ENCODE assay signal across 27 cellular contexts in the genomic region with DNA sequence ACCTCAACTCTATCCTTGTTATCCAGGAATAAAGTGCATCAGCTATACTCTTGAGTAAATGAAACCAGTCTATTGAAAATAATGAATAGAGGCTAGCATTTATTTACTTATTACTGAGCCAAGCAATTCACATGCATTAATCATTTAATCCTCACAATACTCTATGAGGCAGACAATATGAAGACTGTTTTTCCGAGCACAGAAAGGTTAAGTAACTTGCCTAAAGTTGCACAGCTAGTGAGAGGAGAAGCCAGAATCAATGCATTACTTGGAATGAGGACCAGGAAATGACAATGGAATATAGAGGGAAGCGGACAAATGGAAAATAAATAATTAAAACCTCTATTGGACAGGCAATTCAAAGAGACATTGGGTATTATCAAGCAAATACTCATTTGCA.
"Had no signal": no experiment of that assay in that cellular context is flagged by ENCODE, and none has a peak within 500 bp of the region (broad histone marks: within the 10 kb centered on the region; RNA-seq: fewer than 3 reads in every experiment).

No MANE protein-coding gene starts in this region.

- H3K9me3 Mint-ChIP-seq: dendritic cell treated with granulocyte-macrophage colony-stimulating factor and Interleukin-4, amounts not matched to agents 40 ng/mL and 50 ng/mL, for 4 days; effector memory CD8-positive, alpha-beta T cell; endodermal cell had no signal

- H3K27ac Mint-ChIP-seq: dendritic cell treated with granulocyte-macrophage colony-stimulating factor and Interleukin-4, amounts not matched to agents 40 ng/mL and 50 ng/mL, for 4 days; effector memory CD8-positive, alpha-beta T cell; endodermal cell had no signal

- H2AFZ ChIP-seq: hepatocyte had no signal

- H3K27me3 ChIP-seq: esophagus muscularis mucosa, foreskin keratinocyte, gastrocnemius medialis, gastroesophageal sphincter, heart left ventricle, hepatocyte had no signal

- DNase-seq: cortex of kidney; dermis blood vessel endothelial cell; dorsolateral prefrontal cortex; effector CD4-positive, alpha-beta T cell; effector CD8-positive, alpha-beta T cell; effector memory CD4-positive, alpha-beta T cell; effector memory CD8-positive, alpha-beta T cell; endodermal cell; erythroblast; esophagus squamous epithelium; foreskin fibroblast; foreskin keratinocyte; foreskin melanocyte; gastrocnemius medialis; glutamatergic neuron; head of caudate nucleus; heart left ventricle; heart right ventricle; hippocampal formation had no signal

- H3K9me3 ChIP-seq: esophagus muscularis mucosa, esophagus squamous epithelium, gastrocnemius medialis, gastroesophageal sphincter, heart left ventricle, heart right ventricle had no signal

- FAIRE-seq: endothelial cell of umbilical vein, frontal cortex had no signal

- H3K4me3 Mint-ChIP-seq: dendritic cell treated with granulocyte-macrophage colony-stimulating factor and Interleukin-4, amounts not matched to agents 40 ng/mL and 50 ng/mL, for 4 days; effector memory CD8-positive, alpha-beta T cell; endodermal cell had no signal

- H3K4me1 ChIP-seq: gastrocnemius medialis, heart left ventricle had no signal

- H3K79me2 ChIP-seq: hepatocyte had no signal

- ATAC-seq: effector memory CD8-positive, alpha-beta T cell; esophagus mucosa; gastrocnemius medialis; gastroesophageal sphincter; heart left ventricle; heart right ventricle had no signal

- H3K4me3 ChIP-seq: coronary artery, dorsolateral prefrontal cortex, esophagus muscularis mucosa, esophagus squamous epithelium, gastrocnemius medialis, gastroesophageal sphincter, heart left ventricle, heart right ventricle, hepatocyte had no signal

- H3K36me3 ChIP-seq: esophagus muscularis mucosa, esophagus squamous epithelium, gastrocnemius medialis, gastroesophageal sphincter, heart left ventricle, heart right ventricle had no signal

- H3K27ac ChIP-seq: coronary artery, esophagus muscularis mucosa, esophagus squamous epithelium, foreskin keratinocyte, gastrocnemius medialis, gastroesophageal sphincter, heart left ventricle, heart right ventricle, hepatocyte had no signal
